In genomic region chr7:122219253-122219865, GRCh38 we compare ENCODE assay signal across 8 cellular contexts.
A peak's percentile ranks its signal among the peaks of the same experiment; 100 is the strongest.
DNase-seq lines count a peak whose midpoint lies in the region; ATAC-seq and TF ChIP-seq lines count a peak whose summit lies in the region.

No MANE protein-coding gene starts in this region.

- H3K4me2 ChIP-seq in DND-41 (ENCODE audit: insufficient read depth, low read length) (no peak overlapping the region), hepatocyte (no peak overlapping the region)

- H3K79me2 ChIP-seq in DND-41 (ENCODE audit: insufficient read depth, low read length), result no peaks in the 10 kb centered on the region
- H3K79me2 ChIP-seq in hepatocyte, result no peaks in the 10 kb centered on the region

- no peak overlapping the region for H2AFZ ChIP-seq in DND-41 (ENCODE audit: low read depth, low read length)
- H2AFZ ChIP-seq in hepatocyte, result no peak overlapping the region

- H3K27ac Mint-ChIP-seq in HFFc6, result no peak overlapping the region
- no peak overlapping the region for H3K27ac Mint-ChIP-seq in activated naive CD4-positive, alpha-beta T cell treated with anti-CD3 and anti-CD28 coated beads, Interleukin-2, amount 10 ng/mL, durations not matched to agents 7 days and 5 days

- peak; percentile 74 for TF ChIP-seq CTCF in DND-41 (IDR thresholded peaks at IDR 0.05; ENCODE audit: borderline replicate concordance, extremely low read depth, low read length, poor library complexity, severe bottlenecking)
- TF ChIP-seq CTCF in HFFc6 (IDR thresholded peaks at IDR 0.05), result peak; percentile 82
- peak; percentile 82 for TF ChIP-seq CTCF in hepatocyte (IDR thresholded peaks at IDR 0.05; ENCODE audit: poor library complexity)

- H3K9me3 Mint-ChIP-seq in HFFc6, result no peaks in the 10 kb centered on the region
- H3K9me3 Mint-ChIP-seq in activated naive CD4-positive, alpha-beta T cell treated with anti-CD3 and anti-CD28 coated beads, Interleukin-2, amount 10 ng/mL, durations not matched to agents 7 days and 5 days, result no peaks in the 10 kb centered on the region

- no peaks in the 10 kb centered on the region for H3K4me1 Mint-ChIP-seq in HFFc6 (ENCODE audit: low read depth)
- no peaks in the 10 kb centered on the region for H3K4me1 Mint-ChIP-seq in activated naive CD4-positive, alpha-beta T cell treated with anti-CD3 and anti-CD28 coated beads, Interleukin-2, amount 10 ng/mL, durations not matched to agents 7 days and 5 days

- no peak for DNase-seq in DND-41
- DNase-seq in HFFc6, result peak; percentile 11
- DNase-seq in SK-N-MC (ENCODE audit: low read depth, low spot score), result peak; percentile 68
- peak; percentile 37 for DNase-seq in hepatocyte (ENCODE audit: low spot score)
- DNase-seq in activated naive CD4-positive, alpha-beta T cell treated with anti-CD3 and anti-CD28 coated beads, Interleukin-2, amount 10 ng/mL, durations not matched to agents 7 days and 5 days, result no peak

- H3K9ac ChIP-seq in DND-41 (ENCODE audit: low read depth, low read length) (no peak overlapping the region), SK-N-MC (ENCODE audit: insufficient read length) (peak overlapping the region; percentile 12)

- H3K27me3 Mint-ChIP-seq in HFFc6 (ENCODE audit: insufficient read depth), result peaks cover 2% of the 10 kb centered on the region; the same call in 1 of the 2 replicates
- H3K27me3 Mint-ChIP-seq in activated naive CD4-positive, alpha-beta T cell treated with anti-CD3 and anti-CD28 coated beads, Interleukin-2, amount 10 ng/mL, durations not matched to agents 7 days and 5 days, result no peaks in the 10 kb centered on the region

- ATAC-seq in DND-41 (ENCODE audit: insufficient read depth, low read depth) (no peak), HG03045 (IDR thresholded peaks at IDR 0.05; ENCODE audit: unreplicated experiment) (no peak), HG02588 (IDR thresholded peaks at IDR 0.05; ENCODE audit: unreplicated experiment) (no peak), GM19397 (IDR thresholded peaks at IDR 0.05; ENCODE audit: unreplicated experiment) (no peak)

- H3K4me1 ChIP-seq in DND-41 (ENCODE audit: insufficient read depth, low read length) (no peaks in the 10 kb centered on the region), hepatocyte (ENCODE audit: insufficient read depth) (no peaks in the 10 kb centered on the region)

- no peaks in the 10 kb centered on the region for H3K36me3 Mint-ChIP-seq in HFFc6 (ENCODE audit: low read depth)
- H3K36me3 Mint-ChIP-seq in activated naive CD4-positive, alpha-beta T cell treated with anti-CD3 and anti-CD28 coated beads, Interleukin-2, amount 10 ng/mL, durations not matched to agents 7 days and 5 days, result no peaks in the 10 kb centered on the region

- no peak overlapping the region for H3K27ac ChIP-seq in DND-41 (ENCODE audit: low read length)
- peak overlapping the region; percentile 40 for H3K27ac ChIP-seq in SK-N-MC
- no peak overlapping the region for H3K27ac ChIP-seq in hepatocyte

- no peaks in the 10 kb centered on the region for H3K27me3 ChIP-seq in DND-41 (ENCODE audit: insufficient read depth, low read length, poor library complexity)
- H3K27me3 ChIP-seq in hepatocyte, result no peaks in the 10 kb centered on the region

- no peaks in the 10 kb centered on the region for H3K36me3 ChIP-seq in DND-41 (ENCODE audit: insufficient read depth, low read length)
- no peaks in the 10 kb centered on the region for H3K36me3 ChIP-seq in SK-N-MC (ENCODE audit: insufficient read depth, low read length)
- no peaks in the 10 kb centered on the region for H3K36me3 ChIP-seq in hepatocyte (replicated peaks; ENCODE audit: insufficient read depth, low read depth)

- H3K9me3 ChIP-seq in DND-41 (ENCODE audit: insufficient read depth, low read length, severe bottlenecking) (no peaks in the 10 kb centered on the region), SK-N-MC (ENCODE audit: low read depth, low read length) (no peaks in the 10 kb centered on the region), hepatocyte (ENCODE audit: low read depth) (no peaks in the 10 kb centered on the region)

- H3K4me3 ChIP-seq in DND-41 (ENCODE audit: low read depth in 1 of 2, low read length in 2 of 2), result no peak overlapping the region
- 0 out of 2 replicates have a peak overlapping the region, but pooled peaks have one; percentile 5 for H3K4me3 ChIP-seq in SK-N-MC
- H3K4me3 ChIP-seq in hepatocyte, result no peak overlapping the region

- H4K20me1 ChIP-seq in DND-41 (ENCODE audit: insufficient read depth, low read length) (no peaks in the 10 kb centered on the region), hepatocyte (ENCODE audit: insufficient read depth, poor library complexity, severe bottlenecking) (no peaks in the 10 kb centered on the region)

- H3K9me2 ChIP-seq in hepatocyte (replicated peaks; ENCODE audit: insufficient read depth), result no peaks in the 10 kb centered on the region

- H3K4me3 Mint-ChIP-seq in HFFc6, result no peak overlapping the region
- H3K4me3 Mint-ChIP-seq in activated naive CD4-positive, alpha-beta T cell treated with anti-CD3 and anti-CD28 coated beads, Interleukin-2, amount 10 ng/mL, durations not matched to agents 7 days and 5 days, result no peak overlapping the region

- CTCF ChIA-PET in activated naive CD4-positive, alpha-beta T cell treated with anti-CD3 and anti-CD28 coated beads, Interleukin-2, amount 10 ng/mL, durations not matched to agents 7 days and 5 days (lab: Charles Lee), result no interaction called here

Comparison
In these comparisons a context has a peak if more than half of its experiments do, and no peak if none do; other contexts are left out.
1. DNase-seq: peak in HFFc6 (single experiment), SK-N-MC (single experiment) and hepatocyte (single experiment); none in DND-41 (single experiment) and activated naive CD4-positive, alpha-beta T cell treated with anti-CD3 and anti-CD28 coated beads, Interleukin-2, amount 10 ng/mL, durations not matched to agents 7 days and 5 days (single experiment).
2. Peak in every context shown above with its lines, with median percentiles within 50 percentile points of each other: CTCF ChIP-seq.